Comparison of ENCODE assay signal across 1 cellular context in the genomic region with DNA sequence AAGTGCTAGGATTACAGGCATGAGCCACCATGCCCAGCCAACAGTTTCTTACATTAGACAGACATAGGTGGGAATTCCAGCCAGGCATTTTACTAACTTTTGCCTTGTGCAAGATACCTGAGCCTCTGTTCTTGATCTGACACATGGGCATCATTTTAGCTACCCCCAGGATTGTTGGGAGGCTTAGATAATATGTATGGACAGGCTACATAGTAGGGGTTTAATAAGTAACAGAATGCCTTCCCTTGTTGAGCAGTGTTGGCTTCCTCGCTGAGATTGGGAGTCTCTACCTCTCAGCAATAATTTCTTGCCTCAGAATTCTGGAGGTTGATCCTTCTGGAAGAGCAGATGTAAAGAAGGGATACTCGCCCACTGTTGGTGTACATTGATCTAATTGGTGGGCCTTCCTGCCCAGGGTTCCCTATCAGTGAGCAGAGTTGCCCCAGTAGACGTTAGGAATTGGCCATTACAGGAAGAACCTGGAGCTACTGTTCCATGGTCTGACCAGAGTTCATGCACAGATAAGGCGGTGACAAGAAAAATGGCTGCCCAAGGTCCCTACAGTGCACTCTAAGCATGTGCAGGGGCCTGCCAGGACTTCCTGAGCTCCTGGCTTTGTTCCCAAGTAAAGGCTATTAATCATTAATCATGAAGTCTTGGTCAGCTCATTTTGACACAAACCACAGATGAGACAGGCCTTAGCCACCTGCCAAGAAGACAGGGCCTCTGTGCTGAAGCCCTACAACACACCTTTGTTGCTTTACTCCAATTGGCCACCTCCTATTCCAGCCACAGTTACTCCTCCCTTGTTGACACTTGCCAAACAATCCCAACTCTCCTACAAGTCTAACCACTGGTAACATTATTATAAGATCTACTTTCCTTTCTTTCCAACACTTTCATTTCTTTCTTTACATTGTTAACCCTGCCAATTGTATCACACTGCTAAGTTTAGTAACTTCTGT.
A peak's percentile ranks its signal among the peaks of the same experiment; 100 is the strongest.
TF ChIP-seq lines count a peak whose summit lies in the region.

No MANE protein-coding gene starts in this region.

TF ChIP-seq in HepG2, 621 proteins besides CTCF, POLR2A, EP300 and RAD21 (continued from another document and continues in another):
- TF ChIP-seq, protein P1, sequence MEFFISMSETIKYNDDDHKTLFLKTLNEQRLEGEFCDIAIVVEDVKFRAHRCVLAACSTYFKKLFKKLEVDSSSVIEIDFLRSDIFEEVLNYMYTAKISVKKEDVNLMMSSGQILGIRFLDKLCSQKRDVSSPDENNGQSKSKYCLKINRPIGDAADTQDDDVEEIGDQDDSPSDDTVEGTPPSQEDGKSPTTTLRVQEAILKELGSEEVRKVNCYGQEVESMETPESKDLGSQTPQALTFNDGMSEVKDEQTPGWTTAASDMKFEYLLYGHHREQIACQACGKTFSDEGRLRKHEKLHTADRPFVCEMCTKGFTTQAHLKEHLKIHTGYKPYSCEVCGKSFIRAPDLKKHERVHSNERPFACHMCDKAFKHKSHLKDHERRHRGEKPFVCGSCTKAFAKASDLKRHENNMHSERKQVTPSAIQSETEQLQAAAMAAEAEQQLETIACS (CRISPR knock-in tag; IDR thresholded peaks at IDR 0.05), result no peak
- TF ChIP-seq MYNN (CRISPR knock-in tag; IDR thresholded peaks at IDR 0.05; ENCODE audit: low read depth), result no peak
- no peak for TF ChIP-seq ZNF263 (CRISPR knock-in tag; IDR thresholded peaks at IDR 0.05)
- peak; percentile 58; the same call in 1 of the 2 replicates for TF ChIP-seq TBX2 (CRISPR knock-in tag; IDR thresholded peaks at IDR 0.05; ENCODE audit: borderline replicate concordance)
- TF ChIP-seq, protein P2, sequence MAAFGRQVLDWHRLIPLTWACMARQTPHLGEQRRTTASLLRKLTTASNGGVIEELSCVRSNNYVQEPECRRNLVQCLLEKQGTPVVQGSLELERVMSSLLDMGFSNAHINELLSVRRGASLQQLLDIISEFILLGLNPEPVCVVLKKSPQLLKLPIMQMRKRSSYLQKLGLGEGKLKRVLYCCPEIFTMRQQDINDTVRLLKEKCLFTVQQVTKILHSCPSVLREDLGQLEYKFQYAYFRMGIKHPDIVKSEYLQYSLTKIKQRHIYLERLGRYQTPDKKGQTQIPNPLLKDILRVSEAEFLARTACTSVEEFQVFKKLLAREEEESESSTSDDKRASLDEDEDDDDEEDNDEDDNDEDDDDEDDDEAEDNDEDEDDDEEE (CRISPR knock-in tag; IDR thresholded peaks at IDR 0.05), result no peak
- no peak for TF ChIP-seq ZNF329 (CRISPR knock-in tag; IDR thresholded peaks at IDR 0.05; ENCODE audit: low read depth)
- TF ChIP-seq, protein P3, sequence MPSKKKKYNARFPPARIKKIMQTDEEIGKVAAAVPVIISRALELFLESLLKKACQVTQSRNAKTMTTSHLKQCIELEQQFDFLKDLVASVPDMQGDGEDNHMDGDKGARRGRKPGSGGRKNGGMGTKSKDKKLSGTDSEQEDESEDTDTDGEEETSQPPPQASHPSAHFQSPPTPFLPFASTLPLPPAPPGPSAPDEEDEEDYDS (CRISPR knock-in tag; IDR thresholded peaks at IDR 0.05), result peak; percentile 53; the same call in 1 of the 2 replicates
- no peak; the same call in 1 of the 2 replicates for TF ChIP-seq ZNF232 (CRISPR knock-in tag; IDR thresholded peaks at IDR 0.05; ENCODE audit: borderline replicate concordance)
- TF ChIP-seq ZNF354B (CRISPR knock-in tag; IDR thresholded peaks at IDR 0.05), result no peak
- no peak for TF ChIP-seq ZNF883 (CRISPR knock-in tag; IDR thresholded peaks at IDR 0.05; ENCODE audit: not compliant biosample characterization)
- TF ChIP-seq ZSCAN25 (CRISPR knock-in tag; IDR thresholded peaks at IDR 0.05), result no peak
- TF ChIP-seq SNAI1 (CRISPR knock-in tag; IDR thresholded peaks at IDR 0.05; ENCODE audit: borderline replicate concordance), result peak; percentile 71; the same call in 1 of the 2 replicates
- TF ChIP-seq, protein P4, sequence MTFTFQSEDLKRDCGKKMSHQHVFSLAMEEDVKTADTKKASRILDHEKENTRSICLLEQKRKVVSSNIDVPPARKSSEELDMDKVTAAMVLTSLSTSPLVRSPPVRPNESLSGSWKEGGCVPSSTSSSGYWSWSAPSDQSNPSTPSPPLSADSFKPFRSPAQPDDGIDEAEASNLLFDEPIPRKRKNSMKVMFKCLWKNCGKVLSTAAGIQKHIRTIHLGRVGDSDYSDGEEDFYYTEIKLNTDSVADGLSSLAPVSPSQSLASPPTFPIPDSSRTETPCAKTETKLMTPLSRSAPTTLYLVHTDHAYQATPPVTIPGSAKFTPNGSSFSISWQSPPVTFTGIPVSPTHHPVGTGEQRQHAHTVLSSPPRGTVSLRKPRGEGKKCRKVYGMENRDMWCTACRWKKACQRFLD (CRISPR knock-in tag; IDR thresholded peaks at IDR 0.05; ENCODE audit: borderline replicate concordance), result peak; percentile 48; the same call in 1 of the 2 replicates
- no peak; the same call in 1 of the 2 replicates for TF ChIP-seq ATF1 (CRISPR knock-in tag; IDR thresholded peaks at IDR 0.05)
- peak; percentile 50; the same call in 1 of the 2 replicates for TF ChIP-seq HMG20A (CRISPR knock-in tag; IDR thresholded peaks at IDR 0.05; ENCODE audit: borderline replicate concordance)
- TF ChIP-seq ZNF335 (CRISPR knock-in tag; IDR thresholded peaks at IDR 0.05), result no peak
- TF ChIP-seq ZNF431 (CRISPR knock-in tag; IDR thresholded peaks at IDR 0.05; ENCODE audit: borderline replicate concordance, low read depth), result no peak; the same call in 1 of the 2 replicates
- TF ChIP-seq, protein P5, sequence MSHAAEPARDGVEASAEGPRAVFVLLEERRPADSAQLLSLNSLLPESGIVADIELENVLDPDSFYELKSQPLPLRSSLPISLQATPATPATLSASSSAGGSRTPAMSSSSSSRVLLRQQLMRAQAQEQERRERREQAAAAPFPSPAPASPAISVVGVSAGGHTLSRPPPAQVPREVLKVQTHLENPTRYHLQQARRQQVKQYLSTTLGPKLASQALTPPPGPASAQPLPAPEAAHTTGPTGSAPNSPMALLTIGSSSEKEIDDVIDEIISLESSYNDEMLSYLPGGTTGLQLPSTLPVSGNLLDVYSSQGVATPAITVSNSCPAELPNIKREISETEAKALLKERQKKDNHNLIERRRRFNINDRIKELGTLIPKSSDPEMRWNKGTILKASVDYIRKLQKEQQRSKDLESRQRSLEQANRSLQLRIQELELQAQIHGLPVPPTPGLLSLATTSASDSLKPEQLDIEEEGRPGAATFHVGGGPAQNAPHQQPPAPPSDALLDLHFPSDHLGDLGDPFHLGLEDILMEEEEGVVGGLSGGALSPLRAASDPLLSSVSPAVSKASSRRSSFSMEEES (CRISPR knock-in tag; IDR thresholded peaks at IDR 0.05), result 0 out of 2 replicates have a peak, but pooled peaks have one; percentile 56
- TF ChIP-seq SMAD9 (CRISPR knock-in tag; IDR thresholded peaks at IDR 0.05), result no peak
- TF ChIP-seq ZNF589 (CRISPR knock-in tag; conservative IDR thresholded peaks at IDR 0.05), result no peak
- TF ChIP-seq ZMYM2 (CRISPR knock-in tag; IDR thresholded peaks at IDR 0.05), result no peak
- TF ChIP-seq, protein P6, sequence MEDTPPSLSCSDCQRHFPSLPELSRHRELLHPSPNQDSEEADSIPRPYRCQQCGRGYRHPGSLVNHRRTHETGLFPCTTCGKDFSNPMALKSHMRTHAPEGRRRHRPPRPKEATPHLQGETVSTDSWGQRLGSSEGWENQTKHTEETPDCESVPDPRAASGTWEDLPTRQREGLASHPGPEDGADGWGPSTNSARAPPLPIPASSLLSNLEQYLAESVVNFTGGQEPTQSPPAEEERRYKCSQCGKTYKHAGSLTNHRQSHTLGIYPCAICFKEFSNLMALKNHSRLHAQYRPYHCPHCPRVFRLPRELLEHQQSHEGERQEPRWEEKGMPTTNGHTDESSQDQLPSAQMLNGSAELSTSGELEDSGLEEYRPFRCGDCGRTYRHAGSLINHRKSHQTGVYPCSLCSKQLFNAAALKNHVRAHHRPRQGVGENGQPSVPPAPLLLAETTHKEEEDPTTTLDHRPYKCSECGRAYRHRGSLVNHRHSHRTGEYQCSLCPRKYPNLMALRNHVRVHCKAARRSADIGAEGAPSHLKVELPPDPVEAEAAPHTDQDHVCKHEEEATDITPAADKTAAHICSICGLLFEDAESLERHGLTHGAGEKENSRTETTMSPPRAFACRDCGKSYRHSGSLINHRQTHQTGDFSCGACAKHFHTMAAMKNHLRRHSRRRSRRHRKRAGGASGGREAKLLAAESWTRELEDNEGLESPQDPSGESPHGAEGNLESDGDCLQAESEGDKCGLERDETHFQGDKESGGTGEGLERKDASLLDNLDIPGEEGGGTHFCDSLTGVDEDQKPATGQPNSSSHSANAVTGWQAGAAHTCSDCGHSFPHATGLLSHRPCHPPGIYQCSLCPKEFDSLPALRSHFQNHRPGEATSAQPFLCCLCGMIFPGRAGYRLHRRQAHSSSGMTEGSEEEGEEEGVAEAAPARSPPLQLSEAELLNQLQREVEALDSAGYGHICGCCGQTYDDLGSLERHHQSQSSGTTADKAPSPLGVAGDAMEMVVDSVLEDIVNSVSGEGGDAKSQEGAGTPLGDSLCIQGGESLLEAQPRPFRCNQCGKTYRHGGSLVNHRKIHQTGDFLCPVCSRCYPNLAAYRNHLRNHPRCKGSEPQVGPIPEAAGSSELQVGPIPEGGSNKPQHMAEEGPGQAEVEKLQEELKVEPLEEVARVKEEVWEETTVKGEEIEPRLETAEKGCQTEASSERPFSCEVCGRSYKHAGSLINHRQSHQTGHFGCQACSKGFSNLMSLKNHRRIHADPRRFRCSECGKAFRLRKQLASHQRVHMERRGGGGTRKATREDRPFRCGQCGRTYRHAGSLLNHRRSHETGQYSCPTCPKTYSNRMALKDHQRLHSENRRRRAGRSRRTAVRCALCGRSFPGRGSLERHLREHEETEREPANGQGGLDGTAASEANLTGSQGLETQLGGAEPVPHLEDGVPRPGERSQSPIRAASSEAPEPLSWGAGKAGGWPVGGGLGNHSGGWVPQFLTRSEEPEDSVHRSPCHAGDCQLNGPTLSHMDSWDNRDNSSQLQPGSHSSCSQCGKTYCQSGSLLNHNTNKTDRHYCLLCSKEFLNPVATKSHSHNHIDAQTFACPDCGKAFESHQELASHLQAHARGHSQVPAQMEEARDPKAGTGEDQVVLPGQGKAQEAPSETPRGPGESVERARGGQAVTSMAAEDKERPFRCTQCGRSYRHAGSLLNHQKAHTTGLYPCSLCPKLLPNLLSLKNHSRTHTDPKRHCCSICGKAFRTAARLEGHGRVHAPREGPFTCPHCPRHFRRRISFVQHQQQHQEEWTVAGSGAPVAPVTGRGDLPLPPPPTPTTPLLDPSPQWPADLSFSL (CRISPR knock-in tag; IDR thresholded peaks at IDR 0.05), result no peak
- no peak for TF ChIP-seq IRX3 (CRISPR knock-in tag; IDR thresholded peaks at IDR 0.05; ENCODE audit: borderline replicate concordance, low read depth)
- TF ChIP-seq NR2C2 (CRISPR knock-in tag; IDR thresholded peaks at IDR 0.05; ENCODE audit: borderline replicate concordance), result no peak
- TF ChIP-seq SNRNP70 (IDR thresholded peaks at IDR 0.05; ENCODE audit: low read depth, low read length), result no peak
- TF ChIP-seq, protein P7, sequence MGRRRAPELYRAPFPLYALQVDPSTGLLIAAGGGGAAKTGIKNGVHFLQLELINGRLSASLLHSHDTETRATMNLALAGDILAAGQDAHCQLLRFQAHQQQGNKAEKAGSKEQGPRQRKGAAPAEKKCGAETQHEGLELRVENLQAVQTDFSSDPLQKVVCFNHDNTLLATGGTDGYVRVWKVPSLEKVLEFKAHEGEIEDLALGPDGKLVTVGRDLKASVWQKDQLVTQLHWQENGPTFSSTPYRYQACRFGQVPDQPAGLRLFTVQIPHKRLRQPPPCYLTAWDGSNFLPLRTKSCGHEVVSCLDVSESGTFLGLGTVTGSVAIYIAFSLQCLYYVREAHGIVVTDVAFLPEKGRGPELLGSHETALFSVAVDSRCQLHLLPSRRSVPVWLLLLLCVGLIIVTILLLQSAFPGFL (CRISPR knock-in tag; IDR thresholded peaks at IDR 0.05), result no peak
- TF ChIP-seq HNF4G (IDR thresholded peaks at IDR 0.05; ENCODE audit: borderline replicate concordance, low read depth, low read length), result peak; percentile 62; the same call in 1 of the 2 replicates
- TF ChIP-seq HNF4G (CRISPR knock-in tag; IDR thresholded peaks at IDR 0.05; ENCODE audit: borderline replicate concordance, low read depth), result peak; percentile 67
- peak; percentile 68; the same call in 1 of the 2 replicates for TF ChIP-seq ZNF34 (CRISPR knock-in tag; IDR thresholded peaks at IDR 0.05; ENCODE audit: borderline replicate concordance)
- TF ChIP-seq, protein P8, sequence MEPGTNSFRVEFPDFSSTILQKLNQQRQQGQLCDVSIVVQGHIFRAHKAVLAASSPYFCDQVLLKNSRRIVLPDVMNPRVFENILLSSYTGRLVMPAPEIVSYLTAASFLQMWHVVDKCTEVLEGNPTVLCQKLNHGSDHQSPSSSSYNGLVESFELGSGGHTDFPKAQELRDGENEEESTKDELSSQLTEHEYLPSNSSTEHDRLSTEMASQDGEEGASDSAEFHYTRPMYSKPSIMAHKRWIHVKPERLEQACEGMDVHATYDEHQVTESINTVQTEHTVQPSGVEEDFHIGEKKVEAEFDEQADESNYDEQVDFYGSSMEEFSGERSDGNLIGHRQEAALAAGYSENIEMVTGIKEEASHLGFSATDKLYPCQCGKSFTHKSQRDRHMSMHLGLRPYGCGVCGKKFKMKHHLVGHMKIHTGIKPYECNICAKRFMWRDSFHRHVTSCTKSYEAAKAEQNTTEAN (CRISPR knock-in tag; conservative IDR thresholded peaks at IDR 0.05), result no peak
- TF ChIP-seq ZMYM4 (CRISPR knock-in tag; IDR thresholded peaks at IDR 0.05), result peak; percentile 69
- TF ChIP-seq, protein P9, sequence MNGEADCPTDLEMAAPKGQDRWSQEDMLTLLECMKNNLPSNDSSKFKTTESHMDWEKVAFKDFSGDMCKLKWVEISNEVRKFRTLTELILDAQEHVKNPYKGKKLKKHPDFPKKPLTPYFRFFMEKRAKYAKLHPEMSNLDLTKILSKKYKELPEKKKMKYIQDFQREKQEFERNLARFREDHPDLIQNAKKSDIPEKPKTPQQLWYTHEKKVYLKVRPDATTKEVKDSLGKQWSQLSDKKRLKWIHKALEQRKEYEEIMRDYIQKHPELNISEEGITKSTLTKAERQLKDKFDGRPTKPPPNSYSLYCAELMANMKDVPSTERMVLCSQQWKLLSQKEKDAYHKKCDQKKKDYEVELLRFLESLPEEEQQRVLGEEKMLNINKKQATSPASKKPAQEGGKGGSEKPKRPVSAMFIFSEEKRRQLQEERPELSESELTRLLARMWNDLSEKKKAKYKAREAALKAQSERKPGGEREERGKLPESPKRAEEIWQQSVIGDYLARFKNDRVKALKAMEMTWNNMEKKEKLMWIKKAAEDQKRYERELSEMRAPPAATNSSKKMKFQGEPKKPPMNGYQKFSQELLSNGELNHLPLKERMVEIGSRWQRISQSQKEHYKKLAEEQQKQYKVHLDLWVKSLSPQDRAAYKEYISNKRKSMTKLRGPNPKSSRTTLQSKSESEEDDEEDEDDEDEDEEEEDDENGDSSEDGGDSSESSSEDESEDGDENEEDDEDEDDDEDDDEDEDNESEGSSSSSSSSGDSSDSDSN (CRISPR knock-in tag; IDR thresholded peaks at IDR 0.05), result no peak; the same call in 1 of the 2 replicates
- TF ChIP-seq FOXO1 (CRISPR knock-in tag; IDR thresholded peaks at IDR 0.05), result peak; percentile 64
- TF ChIP-seq SMYD3 (CRISPR knock-in tag; IDR thresholded peaks at IDR 0.05), result no peak
- TF ChIP-seq NFKBIZ (CRISPR knock-in tag; IDR thresholded peaks at IDR 0.05), result 0 out of 2 replicates have a peak, but pooled peaks have one; percentile 21
- TF ChIP-seq CENPT (CRISPR knock-in tag; IDR thresholded peaks at IDR 0.05; ENCODE audit: low read depth), result no peak
- TF ChIP-seq SAFB2 (CRISPR knock-in tag; IDR thresholded peaks at IDR 0.05; ENCODE audit: borderline replicate concordance, low read depth), result no peak
- no peak for TF ChIP-seq EED (CRISPR knock-in tag; IDR thresholded peaks at IDR 0.05)
- TF ChIP-seq SYNCRIP (IDR thresholded peaks at IDR 0.05; ENCODE audit: insufficient read depth, low read depth, low read length), result no peak
- TF ChIP-seq NFYB (CRISPR knock-in tag; IDR thresholded peaks at IDR 0.05), result 0 out of 2 replicates have a peak, but pooled peaks have one; percentile 24
- TF ChIP-seq ZNF660 (CRISPR knock-in tag; IDR thresholded peaks at IDR 0.05; ENCODE audit: borderline replicate concordance, low read depth), result no peak
- TF ChIP-seq MAF1 (CRISPR knock-in tag; IDR thresholded peaks at IDR 0.05; ENCODE audit: borderline replicate concordance), result no peak
- no peak for TF ChIP-seq ZNF432 (CRISPR knock-in tag; IDR thresholded peaks at IDR 0.05; ENCODE audit: borderline replicate concordance)
